In the genomic region with DNA sequence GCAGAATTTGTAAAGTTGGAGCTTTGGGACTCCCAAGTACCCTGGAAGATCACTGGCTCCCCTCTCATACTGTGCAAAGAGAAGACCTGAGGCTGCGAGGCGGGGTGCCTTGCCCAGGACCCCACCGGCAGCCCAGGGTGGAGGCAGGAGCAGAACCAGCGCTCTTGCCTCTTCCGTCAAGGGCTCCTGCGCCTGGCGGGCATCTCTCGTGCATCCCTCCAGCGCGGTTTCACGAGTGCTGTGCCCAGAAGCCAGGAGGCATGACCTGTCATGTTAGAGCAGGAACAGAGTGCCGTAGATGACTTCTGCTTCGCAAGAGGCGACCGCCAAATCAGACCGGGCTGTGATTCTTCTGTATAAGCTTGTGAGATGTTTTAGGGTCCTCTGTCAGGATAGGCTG, we compare ENCODE assay signal across 28 cellular contexts.
"Had no signal": no experiment of that assay in that cellular context is flagged by ENCODE, and none has a peak within 500 bp of the region (broad histone marks: within the 10 kb centered on the region; RNA-seq: fewer than 3 reads in every experiment).

No MANE protein-coding gene starts in this region.

- H3K9me3 ChIP-seq: left lung, lower lobe of right lung, ovary, prostate gland, stomach, testis, thyroid gland, transverse colon, upper lobe of right lung had no signal

- DNase-seq: hypothalamus; immature natural killer cell; kidney; left colon; left lung; lower lobe of right lung; mammary epithelial cell; mesenchymal stem cell; naive thymus-derived CD8-positive, alpha-beta T cell; ovary; retina; right cardiac atrium; stimulated activated CD4-positive, alpha-beta T cell treated with anti-CD3 and anti-CD28 coated beads, Interleukin-12 subunit alpha, Interleukin-12 subunit beta, amount 100 ng/mL, for 4 hours; stimulated activated CD4-positive, alpha-beta T cell treated with anti-CD3 and anti-CD28 coated beads, Interleukin-15, amount 100 ng/mL, for 24 hours; stimulated activated CD4-positive, alpha-beta T cell treated with anti-CD3 and anti-CD28 coated beads, Interleukin-2, amount 100 ng/mL, for 24 hours; stimulated activated CD4-positive, alpha-beta T cell treated with anti-CD3 and anti-CD28 coated beads, Interleukin-4, amount 100 ng/mL, for 1 hour; stimulated activated naive B cell treated with anti-CD40 and anti-IgM and Interleukin-4, amounts not matched to agents 10 μg/mL and 1 μg/mL and 100 μg/mL, for 72 hours; stimulated activated naive CD8-positive, alpha-beta T cell treated with anti-CD3 and anti-CD28 coated beads, Interleukin-15, Interleukin-2, amounts not matched to agents 100 U/mL and 50 U/mL, for 24 hours; stomach; testis; thyroid gland; transverse colon; upper lobe of right lung had no signal

- H3K36me3 Mint-ChIP-seq: immature natural killer cell; stimulated activated naive B cell treated with anti-CD40 and anti-IgM and Interleukin-4, amounts not matched to agents 10 μg/mL and 1 μg/mL and 100 μg/mL, for 72 hours had no signal

- H3K27ac ChIP-seq: left lung, lower lobe of right lung, ovary, prostate gland, skin epidermis, stomach, testis, thyroid gland, transverse colon, upper lobe of right lung had no signal

- ATAC-seq: left colon; left lung; lower lobe of right lung; right cardiac atrium; sciatic nerve; stimulated activated naive B cell treated with anti-CD40 and anti-IgM and Interleukin-4, amounts not matched to agents 10 μg/mL and 1 μg/mL and 100 μg/mL, for 72 hours; stimulated activated naive CD8-positive, alpha-beta T cell treated with anti-CD3 and anti-CD28 coated beads, Interleukin-15, Interleukin-2, amounts not matched to agents 100 U/mL and 50 U/mL, for 24 hours; upper lobe of right lung had no signal

- H3K27me3 ChIP-seq: left lung, ovary, stomach, testis, thyroid gland, transverse colon, upper lobe of right lung had no signal

- H3K27me3 Mint-ChIP-seq: naive thymus-derived CD8-positive, alpha-beta T cell had no signal

- H3K4me1 Mint-ChIP-seq: immature natural killer cell; stimulated activated naive B cell treated with anti-CD40 and anti-IgM and Interleukin-4, amounts not matched to agents 10 μg/mL and 1 μg/mL and 100 μg/mL, for 72 hours had no signal

- H3K36me3 ChIP-seq: left lung, lower lobe of right lung, ovary, prostate gland, stomach, thyroid gland, transverse colon, upper lobe of right lung had no signal

- H3K4me1 ChIP-seq: left lung, lower lobe of right lung, transverse colon, upper lobe of right lung had no signal

- H3K4me3 ChIP-seq: left lung, lower lobe of right lung, ovary, prostate gland, skin epidermis, stomach, testis, thyroid gland, transverse colon, upper lobe of right lung had no signal

- H3K9me3 Mint-ChIP-seq: immature natural killer cell; naive thymus-derived CD8-positive, alpha-beta T cell; nephron; neural crest cell; stimulated activated naive B cell treated with anti-CD40 and anti-IgM and Interleukin-4, amounts not matched to agents 10 μg/mL and 1 μg/mL and 100 μg/mL, for 72 hours had no signal

- H3K4me3 Mint-ChIP-seq: immature natural killer cell; nephron; neural crest cell; stimulated activated naive B cell treated with anti-CD40 and anti-IgM and Interleukin-4, amounts not matched to agents 10 μg/mL and 1 μg/mL and 100 μg/mL, for 72 hours had no signal

- H3K27ac Mint-ChIP-seq: immature natural killer cell; nephron; stimulated activated naive B cell treated with anti-CD40 and anti-IgM and Interleukin-4, amounts not matched to agents 10 μg/mL and 1 μg/mL and 100 μg/mL, for 72 hours had no signal
